In the genomic region with DNA sequence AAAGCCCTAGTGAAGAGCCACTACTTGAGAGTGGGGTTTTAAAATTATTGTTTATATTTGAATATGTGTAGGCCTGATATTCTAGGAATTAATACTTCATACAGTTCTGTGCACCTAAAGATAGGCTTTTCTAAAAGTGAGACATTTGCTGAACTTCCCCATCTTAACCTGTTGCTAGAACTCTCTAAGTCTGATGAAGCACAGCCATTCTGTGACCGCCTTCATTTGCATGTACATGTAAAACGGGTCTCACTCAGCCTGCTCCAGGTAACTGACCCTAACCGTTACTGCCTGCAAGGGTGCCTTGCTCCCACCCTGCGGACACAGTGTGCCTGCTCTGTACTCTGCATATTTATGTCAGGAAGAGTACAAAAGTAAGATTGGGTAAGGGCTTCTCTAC, we compare ENCODE assay signal across 13 cellular contexts. TPM values are rescaled to one million over a fixed set of nuclear protein-coding genes. Genes with fewer than 3 reads are reported as not detected.
DNase-seq lines count a peak whose midpoint lies in the region; ATAC-seq and TF ChIP-seq lines count a peak whose summit lies in the region.
"Had no signal": no experiment of that assay in that cellular context is flagged by ENCODE, and none has a peak within 500 bp of the region (broad histone marks: within the 10 kb centered on the region; RNA-seq: fewer than 3 reads in every experiment).

No MANE protein-coding gene starts in this region.

- no peak for TF ChIP-seq EP300 in tibial nerve (IDR thresholded peaks at IDR 0.05)

- no peak overlapping the region for H3K4me3 ChIP-seq in tibial nerve
- H3K4me3 ChIP-seq: heart right ventricle had no signal

- no peak for DNase-seq in tibial nerve (ENCODE audit: low spot score in 2 of 2)
- DNase-seq in NCI-H2227 (lab: John Stamatoyannopoulos, UW; ENCODE audit: unreplicated experiment): no peak
- DNase-seq in Kasumi-1 (lab: John Stamatoyannopoulos, UW): no peak
- no peak for DNase-seq in caudate nucleus (lab: John Stamatoyannopoulos, UW)
- DNase-seq: activated CD4-positive, alpha-beta memory T cell treated with anti-CD3 and anti-CD28 coated beads, Interleukin-2, amount 10 ng/mL, durations not matched to agents 7 days and 5 days; activated naive CD8-positive, alpha-beta T cell treated with anti-CD3 and anti-CD28 coated beads, Interleukin-2, amount 50 U/mL, for 24 hours; CD4-positive, CD25-positive, alpha-beta regulatory T cell; heart right ventricle; SK-N-SH had no signal

- H3K27ac ChIP-seq in tibial nerve (no peak overlapping the region), caudate nucleus (ENCODE audit: low read depth, low read length) (no peak overlapping the region)
- H3K27ac ChIP-seq: heart right ventricle had no signal

- 85 to 93% methylated on average over 4 of the region's 4 CpGs for WGBS in tibial nerve, 2 donors

- H3K4me1 ChIP-seq in tibial nerve: no peaks in the 10 kb centered on the region

- TF ChIP-seq POLR2A in tibial nerve (IDR thresholded peaks at IDR 0.05): no peak

- peak; percentile 87 for ATAC-seq in GM18861 (IDR thresholded peaks at IDR 0.05; ENCODE audit: unreplicated experiment)
- ATAC-seq in GM21529 (IDR thresholded peaks at IDR 0.05; ENCODE audit: unreplicated experiment): peak; percentile 88
- ATAC-seq in HG03103 (IDR thresholded peaks at IDR 0.05; ENCODE audit: low read depth, unreplicated experiment): peak; percentile 92
- ATAC-seq in esophagus mucosa: peak; percentile 44
- ATAC-seq: activated naive CD8-positive, alpha-beta T cell treated with anti-CD3 and anti-CD28 coated beads, Interleukin-2, amount 50 U/mL, for 24 hours; heart right ventricle had no signal

- H3K36me3 ChIP-seq in tibial nerve: peaks cover 0 to 43% (median 0%) of the 10 kb centered on the region in 3 donors

- H3K9me3 ChIP-seq in tibial nerve: no peaks in the 10 kb centered on the region
- H3K9me3 ChIP-seq: heart right ventricle, SK-N-SH had no signal

- H3K27me3 ChIP-seq in tibial nerve: no peaks in the 10 kb centered on the region
- H3K27me3 ChIP-seq: heart right ventricle had no signal

- peak in 1 of 5 experiments; percentile 5 for TF ChIP-seq CTCF in tibial nerve (IDR thresholded peaks at IDR 0.05)

RNA-seq across cellular contexts. Expression of gene IRF4, which starts 44.3 kb away (rescaled TPM):
- 1.1 TPM for total RNA-seq in esophagus mucosa
- 1 to 10 TPM in 3 of 4 donors, under 1 TPM in 1; 0.22 to 6.9 (median 2.3) TPM for total RNA-seq in tibial nerve

RNA-seq across cellular contexts. Expression of gene DUSP22, which starts 54.9 kb away (rescaled TPM):
- total RNA-seq in esophagus mucosa (40.1 TPM), tibial nerve (10 to 100 TPM; 53.2 to 89.8 (median 73.7) TPM)
